ENCODE assay signal across 8 cellular contexts in genomic region chr4:39697740-39698423, GRCh38. TPM values are rescaled to one million over a fixed set of nuclear protein-coding genes. Genes with fewer than 3 reads are reported as not detected.
DNase-seq lines count a peak whose midpoint lies in the region; ATAC-seq and TF ChIP-seq lines count a peak whose summit lies in the region.

TSS of gene UBE2K (plus strand) at chr4:39698136. CDS start at chr4:39698328, 192 bp downstream.

- peak; percentile 52 for DNase-seq in NCI-H146 treated with DMSO at 0.1 percent for 48 hours (lab: John Stamatoyannopoulos, UW; ENCODE audit: unreplicated experiment)
- peak; percentile 25 to 87 (median 78) for DNase-seq in anterior cingulate cortex (lab: John Stamatoyannopoulos, UW)
- peak; percentile 92 to 97 (median 97) for DNase-seq in right cardiac atrium
- DNase-seq in vagina (ENCODE audit: extremely low spot score in 2 of 2) = peak in 1 of 2 donors; percentile 90

- H3K4me3 ChIP-seq in right cardiac atrium (ENCODE audit: low read length) (peak within 1 kb of the TSS; percentile 63), rectal smooth muscle tissue (ENCODE audit: low read length) (peak within 1 kb of the TSS; percentile 98), vagina (peak within 1 kb of the TSS; percentile 71 to 85)

- no peaks in the 10 kb centered on the region for H3K36me3 ChIP-seq in rectal smooth muscle tissue (ENCODE audit: control insufficient read depth, insufficient read depth, low read length)
- H3K36me3 ChIP-seq in vagina = no peaks in the 10 kb centered on the region

- WGBS in right cardiac atrium = under 1% methylated on average over 84 of the region's 84 CpGs

- peak within 1 kb of the TSS; percentile 92 for H3K9ac ChIP-seq in rectal smooth muscle tissue (ENCODE audit: low read length)

- no peaks in the 10 kb centered on the region for H3K27me3 ChIP-seq in right cardiac atrium (ENCODE audit: control insufficient read depth, insufficient read depth)
- H3K27me3 ChIP-seq in rectal smooth muscle tissue (ENCODE audit: control insufficient read depth, insufficient read depth, low read length) = no peaks in the 10 kb centered on the region
- no peaks in the 10 kb centered on the region for H3K27me3 ChIP-seq in vagina

- H3K27ac ChIP-seq in right cardiac atrium (ENCODE audit: low read length) (peak within 1 kb of the TSS; percentile 92), rectal smooth muscle tissue (ENCODE audit: low read depth, low read length) (peak within 1 kb of the TSS; percentile 91), vagina (peak within 1 kb of the TSS; percentile 98)

- TF ChIP-seq POLR2A in vagina (IDR thresholded peaks at IDR 0.05) = peak in 1 of 2 donors; percentile 85

- intact Hi-C loops in T-helper 2 cell treated with Interferon-gamma antibody and Interleukin-4, amounts not matched to agents 100 ng/mL and 5 ng/mL, for 36 hours (cut with micrococcal nuclease) = loop anchor here (1.0 to 5.0 kb wide), 7 partner anchors 59 to 609 kb away; partner anchors contain the start of genes LIAS, N4BP2, PDS5A and RHOH
- intact Hi-C loops in right cardiac atrium (cut with DNase I) = loop anchor here (2.0 to 10.0 kb wide), 6 partner anchors 137 to 607 kb away; partner anchors contain the start of genes PDS5A (in 4 of the 4) and N4BP2 (in 1 of the 4)
- intact Hi-C loops in vagina (cut with DNase I) = loop anchor here (5.0 kb wide), 1 partner anchor 279 kb away; the partner anchor contains the start of gene PDS5A

- ATAC-seq in GM18498 (IDR thresholded peaks at IDR 0.05; ENCODE audit: unreplicated experiment) (peak; percentile 90), HG02870 (IDR thresholded peaks at IDR 0.05; ENCODE audit: unreplicated experiment) (peak; percentile 75), right cardiac atrium (peak; percentile 99 to 100)

- no peaks in the 10 kb centered on the region for H3K4me1 ChIP-seq in right cardiac atrium (ENCODE audit: control insufficient read depth, insufficient read depth, low read length)
- H3K4me1 ChIP-seq in rectal smooth muscle tissue (ENCODE audit: control insufficient read depth, insufficient read depth, low read length) = peaks cover 13% of the 10 kb centered on the region
- H3K4me1 ChIP-seq in vagina = peaks cover 51% of the 10 kb centered on the region

- no peaks in the 10 kb centered on the region for H3K9me3 ChIP-seq in right cardiac atrium (ENCODE audit: control insufficient read depth, low read length)
- no peaks in the 10 kb centered on the region for H3K9me3 ChIP-seq in vagina

- peak in 1 of 3 experiments; percentile 27 for TF ChIP-seq CTCF in vagina (IDR thresholded peaks at IDR 0.05)

RNA-seq across cellular contexts. Expression of gene UBE2K, which starts in this region (rescaled TPM):
- 73.6 and 76.0 TPM in 2 replicates for total RNA-seq in T-helper 2 cell treated with Interferon-gamma antibody and Interleukin-4, amounts not matched to agents 100 ng/mL and 5 ng/mL, for 36 hours
- total RNA-seq in right cardiac atrium (10 to 100 TPM; 55.4 to 59.5 (median 57.4) TPM), vagina (21.4 TPM)
- polyA plus RNA-seq in right cardiac atrium = 38.2 TPM
